ENCODE assay signal across 8 cellular contexts in the genomic region with DNA sequence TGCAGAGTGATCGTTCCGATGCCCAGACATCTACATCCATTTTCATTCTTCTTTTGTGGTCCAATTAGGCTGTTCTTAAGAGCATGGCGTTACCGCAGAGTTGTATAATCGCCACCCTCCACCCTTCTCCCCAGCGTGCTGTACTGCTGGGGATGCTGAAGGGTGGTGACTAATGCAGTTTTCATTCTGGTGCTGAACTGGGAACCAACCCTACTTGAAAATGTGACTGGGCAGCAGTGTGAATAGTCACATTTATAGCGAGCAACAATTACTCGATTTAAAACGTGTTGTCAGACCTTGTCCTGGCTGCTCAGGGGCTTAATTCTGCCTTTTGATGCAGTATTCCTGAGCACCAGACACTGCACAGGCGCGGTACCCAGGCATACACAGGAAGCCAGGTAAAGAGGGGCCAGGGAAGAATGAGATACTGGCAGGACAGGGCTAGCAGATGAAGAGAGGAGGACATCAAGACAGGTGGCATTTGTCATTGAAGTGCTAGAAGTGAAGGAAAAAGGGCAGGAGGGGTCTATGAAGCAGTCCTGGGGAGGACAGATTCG. TPM values are rescaled to one million over a fixed set of nuclear protein-coding genes. Genes with fewer than 3 reads are reported as not detected.
A peak's percentile ranks its signal among the peaks of the same experiment; 100 is the strongest.
DNase-seq lines count a peak whose midpoint lies in the region; ATAC-seq, FAIRE-seq and TF ChIP-seq lines count a peak whose summit lies in the region.

No MANE protein-coding gene starts in this region.

- ATAC-seq in HG03066 (IDR thresholded peaks at IDR 0.05; ENCODE audit: low read depth, unreplicated experiment) = peak; percentile 11

- TF ChIP-seq POLR2A in GM12891 (IDR thresholded peaks at IDR 0.05; ENCODE audit: low read depth, low read length) = no peak

- no peaks in the 10 kb centered on the region for H3K27me3 ChIP-seq in muscle layer of duodenum (ENCODE audit: low read depth, low read length)

- no peak for TF ChIP-seq CTCF in 22Rv1 (IDR thresholded peaks at IDR 0.05)
- no peak for TF ChIP-seq CTCF in epithelial cell of esophagus (IDR thresholded peaks at IDR 0.05; ENCODE audit: insufficient read depth, low read depth, low read length, missing control alignments)

- peaks cover 11% of the 10 kb centered on the region in 2 donors for H3K36me3 ChIP-seq in muscle layer of duodenum (ENCODE audit: control insufficient read depth in 1 of 2, insufficient read depth in 2 of 2, low read length in 2 of 2)

- H3K9me3 ChIP-seq in muscle layer of duodenum (ENCODE audit: control insufficient read depth in 1 of 2, low read length in 2 of 2) = no peaks in the 10 kb centered on the region

- DNase-seq in GM12891 (ENCODE audit: insufficient read length, low spot score) (peak; percentile 5), SIG-M5 (lab: John Stamatoyannopoulos, UW) (peak; percentile 7), epithelial cell of esophagus (ENCODE audit: low read depth) (peak; percentile 94), NCI-H146 (lab: John Stamatoyannopoulos, UW) (no peak), NCI-H345 treated with DMSO at 0.1 percent for 48 hours (lab: John Stamatoyannopoulos, UW; ENCODE audit: unreplicated experiment) (no peak)

- H3K4me3 ChIP-seq in epithelial cell of esophagus (ENCODE audit: low read length) = peak overlapping the region; percentile 78
- H3K4me3 ChIP-seq in muscle layer of duodenum (ENCODE audit: low read depth in 1 of 2, low read length in 2 of 2) = peak overlapping the region; percentile 91 to 92

- no peak for FAIRE-seq in GM12891 (lab: Jason Lieb, UNC)

- H3K4me1 ChIP-seq in muscle layer of duodenum (ENCODE audit: control insufficient read depth in 1 of 2, insufficient read depth in 2 of 2, low read length in 2 of 2) = peaks cover 13 to 26% of the 10 kb centered on the region in 2 donors

- H3K27ac ChIP-seq in 22Rv1 (peak overlapping the region; percentile 89), muscle layer of duodenum (ENCODE audit: low read length) (peak overlapping the region; percentile 85)

TF ChIP-seq in GM12891, 5 proteins besides CTCF, POLR2A, EP300 and RAD21:
- TF ChIP-seq SPI1 (IDR thresholded peaks at IDR 0.05; ENCODE audit: low read depth, low read length) = no peak
- TF ChIP-seq POU2F2 (IDR thresholded peaks at IDR 0.05; ENCODE audit: low read depth, low read length) = no peak
- no peak for TF ChIP-seq TAF1 (IDR thresholded peaks at IDR 0.05; ENCODE audit: low read depth, low read length)
- no peak for TF ChIP-seq PAX5 (IDR thresholded peaks at IDR 0.05; ENCODE audit: insufficient read depth, low read length, severe bottlenecking)
- TF ChIP-seq POLR2AphosphoS5 (IDR thresholded peaks at IDR 0.05; ENCODE audit: low read depth, low read length) = no peak

RNA-seq across cellular contexts. Expression of a gene that starts 0.7 kb away (rescaled TPM):
- 13.4 TPM for polyA plus RNA-seq in GM12891 (2012; ENCODE audit: low read depth, missing spikeins)

RNA-seq across cellular contexts. Expression of a gene that starts 23.6 kb away (rescaled TPM):
- 0.33 TPM for polyA plus RNA-seq in GM12891 (2012; ENCODE audit: low read depth, missing spikeins)

Comparison
In these comparisons a context has a peak if more than half of its experiments do, and no peak if none do; other contexts are left out.
1. DNase-seq: peak in GM12891 (single experiment), SIG-M5 (single experiment) and epithelial cell of esophagus (single experiment); none in NCI-H146 (single experiment) and NCI-H345 treated with DMSO at 0.1 percent for 48 hours (single experiment).